Comparison of ENCODE assay signal across 37 cellular contexts in the genomic region with DNA sequence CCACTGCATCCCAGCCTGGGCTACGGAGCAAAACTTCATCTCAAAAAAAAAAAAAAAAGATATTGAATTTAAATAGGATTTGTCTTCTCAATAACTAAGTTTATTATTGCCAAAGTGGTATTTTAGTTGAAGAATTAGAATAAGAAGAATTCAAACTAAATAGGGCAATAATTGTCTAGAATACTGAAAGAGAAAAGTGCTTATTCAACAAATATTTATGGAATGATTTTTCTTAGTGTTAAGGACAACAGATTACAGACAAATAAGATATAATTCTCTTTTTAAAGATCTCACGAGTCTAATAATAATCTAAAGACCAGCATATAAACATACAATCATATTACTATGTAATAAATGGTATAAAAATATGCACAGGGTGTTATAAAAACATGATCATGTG. TPM values are rescaled to one million over a fixed set of nuclear protein-coding genes. Genes with fewer than 3 reads are reported as not detected.
"Had no signal": no experiment of that assay in that cellular context is flagged by ENCODE, and none has a peak within 500 bp of the region (broad histone marks: within the 10 kb centered on the region; RNA-seq: fewer than 3 reads in every experiment).

No MANE protein-coding gene starts in this region.

- H3K27ac ChIP-seq: ascending aorta, cardiac muscle cell, VCaP had no signal

- H3K27me3 ChIP-seq: ascending aorta, cardiac muscle cell had no signal

- H3K27me3 Mint-ChIP-seq: activated B cell treated with CpG ODN at 0.5 μM for 24 hours; activated CD4-positive, alpha-beta memory T cell treated with anti-CD3 and anti-CD28 coated beads for 36 hours; activated CD4-positive, alpha-beta T cell treated with anti-CD3 and anti-CD28 coated beads, Interleukin-2, amount 10 ng/mL, durations not matched to agents 24 days and 14 days; activated CD8-positive, alpha-beta T cell treated with anti-CD3 and anti-CD28 coated beads for 36 hours; activated naive CD4-positive, alpha-beta T cell treated with anti-CD3 and anti-CD28 coated beads, Interleukin-2, amount 10 ng/mL, durations not matched to agents 7 days and 5 days; activated naive CD4-positive, alpha-beta T cell treated with anti-CD3 and anti-CD28 coated beads, Interleukin-2, amount 50 U/mL, for 24 hours; activated naive CD8-positive, alpha-beta T cell; activated naive CD8-positive, alpha-beta T cell treated with anti-CD3 and anti-CD28 coated beads, Interleukin-2, amount 10 ng/mL, durations not matched to agents 7 days and 5 days; activated naive CD8-positive, alpha-beta T cell treated with anti-CD3 and anti-CD28 coated beads, Interleukin-2, amount 50 U/mL, for 24 hours; central memory CD8-positive, alpha-beta T cell had no signal

- H3K4me1 Mint-ChIP-seq: activated B cell treated with CpG ODN at 0.5 μM for 24 hours; activated CD4-positive, alpha-beta T cell treated with anti-CD3 and anti-CD28 coated beads, Interleukin-2, amount 10 ng/mL, durations not matched to agents 24 days and 14 days; activated naive CD4-positive, alpha-beta T cell treated with anti-CD3 and anti-CD28 coated beads, Interleukin-2, amount 10 ng/mL, durations not matched to agents 7 days and 5 days; activated naive CD4-positive, alpha-beta T cell treated with anti-CD3 and anti-CD28 coated beads, Interleukin-2, amount 50 U/mL, for 24 hours; activated naive CD8-positive, alpha-beta T cell treated with anti-CD3 and anti-CD28 coated beads, Interleukin-2, amount 10 ng/mL, durations not matched to agents 7 days and 5 days; activated naive CD8-positive, alpha-beta T cell treated with anti-CD3 and anti-CD28 coated beads, Interleukin-2, amount 50 U/mL, for 24 hours; central memory CD8-positive, alpha-beta T cell had no signal

- H3K36me3 Mint-ChIP-seq: activated CD4-positive, alpha-beta memory T cell treated with anti-CD3 and anti-CD28 coated beads for 36 hours; activated naive CD4-positive, alpha-beta T cell treated with anti-CD3 and anti-CD28 coated beads, Interleukin-2, amount 10 ng/mL, durations not matched to agents 7 days and 5 days; activated naive CD4-positive, alpha-beta T cell treated with anti-CD3 and anti-CD28 coated beads, Interleukin-2, amount 50 U/mL, for 24 hours; activated naive CD8-positive, alpha-beta T cell; activated naive CD8-positive, alpha-beta T cell treated with anti-CD3 and anti-CD28 coated beads, Interleukin-2, amount 10 ng/mL, durations not matched to agents 7 days and 5 days; brain had no signal

- H3K36me3 ChIP-seq: ascending aorta, cardiac muscle cell had no signal

- H3K4me3 ChIP-seq: ascending aorta, cardiac muscle cell had no signal

- DNase-seq: activated B cell treated with CpG ODN at 0.5 μM for 24 hours; activated CD4-positive, alpha-beta memory T cell treated with anti-CD3 and anti-CD28 coated beads for 36 hours; activated CD4-positive, alpha-beta T cell treated with anti-CD3 and anti-CD28 coated beads for 4 hours; activated CD4-positive, alpha-beta T cell treated with anti-CD3 and anti-CD28 coated beads, Interleukin-2, amount 10 ng/mL, durations not matched to agents 24 days and 14 days; activated CD4-positive, alpha-beta T cell treated with anti-CD3 and anti-CD28 coated beads, Interleukin-2, amount 50 U/mL, for 1 hour; activated CD4-positive, alpha-beta T cell treated with anti-CD3 and anti-CD28 coated beads, Interleukin-2, amount 50 U/mL, for 4 hours; activated CD4-positive, CD25-positive, alpha-beta regulatory T cell treated with anti-CD3 and anti-CD28 coated beads, Interleukin-2, amount 50 U/mL, for 72 hours; activated CD8-positive, alpha-beta memory T cell treated with anti-CD3 and anti-CD28 coated beads, Interleukin-2, amount 50 U/mL, for 4 hours; activated CD8-positive, alpha-beta T cell treated with anti-CD3 and anti-CD28 coated beads for 36 hours; activated effector memory CD4-positive, alpha-beta T cell treated with Interleukin-2 at 50 U/mL for 16 hours; activated gamma-delta T cell; activated naive CD4-positive, alpha-beta T cell treated with anti-CD3 and anti-CD28 coated beads, Interleukin-2, amount 10 ng/mL, durations not matched to agents 7 days and 5 days; activated naive CD4-positive, alpha-beta T cell treated with Interleukin-2 at 50 U/mL for 16 hours; activated naive CD8-positive, alpha-beta T cell treated with anti-CD3 and anti-CD28 coated beads, Interleukin-2, amount 10 ng/mL, durations not matched to agents 7 days and 5 days; activated naive CD8-positive, alpha-beta T cell treated with anti-CD3 and anti-CD28 coated beads, Interleukin-2, amount 50 U/mL, for 24 hours; activated T-cell treated with anti-CD3 and anti-CD28 coated beads for 4 hours; activated T-cell treated with anti-CD3 and anti-CD28 coated beads, Interleukin-2, amount 50 U/mL, for 1 hour; activated T-cell treated with anti-CD3 and anti-CD28 coated beads, Interleukin-2, amount 50 U/mL, for 48 hours; amygdala; anterior cingulate cortex; cerebellar nuclear complex; T-helper 1 cell; T-helper 2 cell; T-helper 9 cell had no signal

- H3K4me3 Mint-ChIP-seq: activated B cell treated with CpG ODN at 0.5 μM for 24 hours; activated CD4-positive, alpha-beta memory T cell treated with anti-CD3 and anti-CD28 coated beads for 36 hours; activated CD4-positive, alpha-beta T cell treated with anti-CD3 and anti-CD28 coated beads, Interleukin-2, amount 10 ng/mL, durations not matched to agents 24 days and 14 days; activated CD8-positive, alpha-beta T cell treated with anti-CD3 and anti-CD28 coated beads for 36 hours; activated naive CD4-positive, alpha-beta T cell treated with anti-CD3 and anti-CD28 coated beads, Interleukin-2, amount 10 ng/mL, durations not matched to agents 7 days and 5 days; activated naive CD4-positive, alpha-beta T cell treated with anti-CD3 and anti-CD28 coated beads, Interleukin-2, amount 50 U/mL, for 24 hours; activated naive CD8-positive, alpha-beta T cell; activated naive CD8-positive, alpha-beta T cell treated with anti-CD3 and anti-CD28 coated beads, Interleukin-2, amount 10 ng/mL, durations not matched to agents 7 days and 5 days; activated naive CD8-positive, alpha-beta T cell treated with anti-CD3 and anti-CD28 coated beads, Interleukin-2, amount 50 U/mL, for 24 hours; brain; central memory CD8-positive, alpha-beta T cell; T-helper 1 cell treated with Interleukin-12 subunit alpha and Interleukin-12 subunit beta and Interleukin-4 antibody, amounts not matched to agents 30 μg/mL and 1 μg/mL, for 36 hours; T-helper 2 cell treated with Interferon-gamma antibody and Interleukin-4, amounts not matched to agents 5 μg/mL and 100 μg/mL, for 36 hours had no signal

- ATAC-seq: activated CD8-positive, alpha-beta T cell treated with anti-CD3 and anti-CD28 coated beads for 36 hours; activated naive CD8-positive, alpha-beta T cell treated with anti-CD3 and anti-CD28 coated beads, Interleukin-2, amount 50 U/mL, for 24 hours had no signal

- H3K9me3 ChIP-seq: ascending aorta had no signal

- FAIRE-seq: bronchial epithelial cell, TTC549 had no signal

RNA-seq across cellular contexts. Expression of gene ZFP42, which starts 33.6 kb away (rescaled TPM):
- total RNA-seq: activated B cell treated with CpG ODN at 0.5 μM for 24 hours; activated CD4-positive, alpha-beta memory T cell treated with anti-CD3 and anti-CD28 coated beads for 36 hours; activated CD4-positive, alpha-beta T cell treated with anti-CD3 and anti-CD28 coated beads, Interleukin-2, amount 10 ng/mL, durations not matched to agents 24 days and 14 days; activated CD8-positive, alpha-beta memory T cell treated with anti-CD3 and anti-CD28 coated beads for 36 hours; activated CD8-positive, alpha-beta T cell treated with anti-CD3 and anti-CD28 coated beads for 36 hours; activated naive CD8-positive, alpha-beta T cell treated with anti-CD3 and anti-CD28 coated beads, Interleukin-2, amount 10 ng/mL, durations not matched to agents 7 days and 5 days; activated T-helper 2 cell treated with anti-CD3 and anti-CD28 coated beads, Interferon-gamma antibody, Interleukin-2, Interleukin-4, amounts not matched to agents 10 μg/mL and 5 μg/mL and 100 μg/mL, durations not matched to agents 14 hours and 24 hours and 36 hours; ascending aorta had no signal
- polyA plus RNA-seq: cardiac muscle cell had no signal
